In genomic region chr18:41829648-41830516, GRCh38 we compare ENCODE assay signal across 3 cellular contexts.
TF ChIP-seq lines count a peak whose summit lies in the region.

No MANE protein-coding gene starts in this region.

TF ChIP-seq in HepG2, 621 proteins besides CTCF, POLR2A, EP300 and RAD21:
- TF ChIP-seq ELK4 (CRISPR knock-in tag; IDR thresholded peaks at IDR 0.05; ENCODE audit: borderline replicate concordance) (no peak), FOSL2 (CRISPR knock-in tag; IDR thresholded peaks at IDR 0.05) (peak; percentile 74)

TF ChIP-seq in endothelial cell of umbilical vein, 7 proteins besides CTCF, POLR2A, EP300 and RAD21 (continued from another document):
- no peak for TF ChIP-seq JUN (IDR thresholded peaks at IDR 0.05; ENCODE audit: borderline replicate concordance, insufficient read depth, insufficient read length, low read depth)
- no peak for TF ChIP-seq GATA2 (IDR thresholded peaks at IDR 0.05; ENCODE audit: insufficient read depth, insufficient read length, low read depth, low read length)
- no peak for TF ChIP-seq MAX (IDR thresholded peaks at IDR 0.05; ENCODE audit: insufficient read depth, insufficient read length)
- TF ChIP-seq MYC (IDR thresholded peaks at IDR 0.05; ENCODE audit: low read depth, low read length): no peak
- TF ChIP-seq EZH2 (IDR thresholded peaks at IDR 0.05; ENCODE audit: borderline replicate concordance, low read depth, low read length, severe bottlenecking): no peak
- TF ChIP-seq FOS (IDR thresholded peaks at IDR 0.05; ENCODE audit: borderline replicate concordance, insufficient read depth, low read length): no peak

TF ChIP-seq in HEK293T, 16 proteins besides CTCF, POLR2A, EP300 and RAD21 (continued from another document):
- no peak for TF ChIP-seq PKNOX1 (IDR thresholded peaks at IDR 0.05)
- TF ChIP-seq ZNF384 (IDR thresholded peaks at IDR 0.05): no peak
